9 cellular contexts compared by ENCODE assay signal in the genomic region with DNA sequence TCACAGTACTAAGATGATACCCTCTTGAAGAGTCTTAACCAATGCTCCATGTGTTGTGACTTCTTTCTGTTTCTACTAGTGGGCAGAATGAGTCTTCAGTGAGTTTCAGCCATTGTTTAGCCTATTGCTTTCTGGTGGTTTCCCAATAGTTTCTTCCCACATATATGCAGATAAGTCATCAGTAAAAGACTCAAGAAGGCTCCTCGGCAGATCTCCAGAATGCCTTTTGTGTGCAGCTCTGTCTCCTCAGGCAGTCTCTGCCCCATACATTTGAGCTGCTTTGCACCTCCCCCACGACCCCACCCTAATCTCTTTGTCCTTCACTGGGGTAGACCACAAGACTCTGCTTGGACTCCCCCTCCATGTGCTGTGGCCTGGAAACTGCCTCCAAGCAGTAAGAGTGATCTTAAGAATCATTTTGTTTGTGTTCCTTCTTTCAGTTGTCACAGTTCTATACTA.
DNase-seq lines count a peak whose midpoint lies in the region; ATAC-seq, FAIRE-seq and TF ChIP-seq lines count a peak whose summit lies in the region.
"Had no signal": no experiment of that assay in that cellular context is flagged by ENCODE, and none has a peak within 500 bp of the region (broad histone marks: within the 10 kb centered on the region; RNA-seq: fewer than 3 reads in every experiment).

No MANE protein-coding gene starts in this region.

- peaks cover 17% of the 10 kb centered on the region for H3K4me1 ChIP-seq in A549

- no peak for FAIRE-seq in A549 (lab: Jason Lieb, UNC)

- no peak overlapping the region for H3K4me3 ChIP-seq in A549

- TF ChIP-seq CTCF in A549 (IDR thresholded peaks at IDR 0.05) = no peak

- 47% methylated on average over 2 of the region's 2 CpGs for WGBS in A549 (ENCODE audit: missing lambda C conversion rate)

- no peak overlapping the region for H3K4me3 Mint-ChIP-seq in T-helper 1 cell treated with Interleukin-12 subunit alpha and Interleukin-12 subunit beta and Interleukin-4 antibody, amounts not matched to agents 30 μg/mL and 1 μg/mL, for 36 hours
- H3K4me3 Mint-ChIP-seq: memory B cell had no signal

- DNase-seq in A549 (ENCODE audit: low read depth in 1 of 2, low spot score in 1 of 2) = no peak
- DNase-seq in glomerular visceral epithelial cell (ENCODE audit: extremely low spot score) = peak; percentile 85
- no peak for DNase-seq in nucleus accumbens (lab: John Stamatoyannopoulos, UW)

- peak overlapping the region; percentile 53 to 58; a peak in 3 of 6 replicates for H3K27ac ChIP-seq in A549

- no peaks in the 10 kb centered on the region for H3K27me3 Mint-ChIP-seq in T-helper 1 cell treated with Interleukin-12 subunit alpha and Interleukin-12 subunit beta and Interleukin-4 antibody, amounts not matched to agents 30 μg/mL and 1 μg/mL, for 36 hours (ENCODE audit: low read depth)

- no peak for TF ChIP-seq EP300 in A549 (IDR thresholded peaks at IDR 0.05)

- peaks cover 9% of the 10 kb centered on the region for H3K36me3 Mint-ChIP-seq in T-helper 1 cell treated with Interleukin-12 subunit alpha and Interleukin-12 subunit beta and Interleukin-4 antibody, amounts not matched to agents 30 μg/mL and 1 μg/mL, for 36 hours (ENCODE audit: low read depth)
- H3K36me3 Mint-ChIP-seq: memory B cell had no signal

- H3K9me3 ChIP-seq in A549 = no peaks in the 10 kb centered on the region

- peak overlapping the region; percentile 16 for H3K27ac Mint-ChIP-seq in T-helper 1 cell treated with Interleukin-12 subunit alpha and Interleukin-12 subunit beta and Interleukin-4 antibody, amounts not matched to agents 30 μg/mL and 1 μg/mL, for 36 hours
- H3K27ac Mint-ChIP-seq: memory B cell had no signal

- CTCF ChIA-PET in A549 (lab: Yijun Ruan, JAX) = interaction anchor here (0.7 kb wide), 1 partner anchor 71 kb away, joined by 3 read pairs; the partner anchor contains the start of gene CHRNA1

- TF ChIP-seq RAD21 in A549 (conservative IDR thresholded peaks at IDR 0.05 in 1 of 2, IDR thresholded peaks at IDR 0.05 in 1 of 2) = no peak

- H3K4me2 ChIP-seq in A549 = peak overlapping the region; percentile 47; the same call in 2 of the 3 replicates

- peaks cover 19% of the 10 kb centered on the region for H3K9me3 Mint-ChIP-seq in T-helper 1 cell treated with Interleukin-12 subunit alpha and Interleukin-12 subunit beta and Interleukin-4 antibody, amounts not matched to agents 30 μg/mL and 1 μg/mL, for 36 hours

- H3K4me1 Mint-ChIP-seq in T-helper 1 cell treated with Interleukin-12 subunit alpha and Interleukin-12 subunit beta and Interleukin-4 antibody, amounts not matched to agents 30 μg/mL and 1 μg/mL, for 36 hours (ENCODE audit: low read depth) = peaks cover 20% of the 10 kb centered on the region
- H3K4me1 Mint-ChIP-seq: memory B cell had no signal

- ATAC-seq in A549 (peak in 1 of 2 experiments; percentile 29; a peak in 2 of 6 replicates), GM21717 (IDR thresholded peaks at IDR 0.05; ENCODE audit: unreplicated experiment) (peak; percentile 91), HG03571 (IDR thresholded peaks at IDR 0.05; ENCODE audit: unreplicated experiment) (no peak), HG03139 (IDR thresholded peaks at IDR 0.05; ENCODE audit: unreplicated experiment) (no peak), HG02840 (IDR thresholded peaks at IDR 0.05; ENCODE audit: low FRiP score, unreplicated experiment) (no peak)

- POLR2A ChIA-PET in A549 (lab: Yijun Ruan, JAX) = interaction anchor here (0.8 kb wide), 1 partner anchor 137 kb away, joined by 3 read pairs; no protein-coding TSS in a partner anchor

- no peak for TF ChIP-seq POLR2A in A549 (IDR thresholded peaks at IDR 0.05; ENCODE audit: low read length)

TF ChIP-seq in A549, 52 proteins besides CTCF, POLR2A, EP300 and RAD21:
- TF ChIP-seq CHD4 (IDR thresholded peaks at IDR 0.05; ENCODE audit: borderline replicate concordance) = no peak
TF ChIP-seq in A549: peak in this region for 0.
